In genomic region chr2:233085037-233085838, GRCh38 we compare ENCODE assay signal across 11 cellular contexts. TPM values are rescaled to one million over a fixed set of nuclear protein-coding genes. Genes with fewer than 3 reads are reported as not detected.
DNase-seq lines count a peak whose midpoint lies in the region; ATAC-seq and TF ChIP-seq lines count a peak whose summit lies in the region.
"Had no signal": no experiment of that assay in that cellular context is flagged by ENCODE, and none has a peak within 500 bp of the region (broad histone marks: within the 10 kb centered on the region; RNA-seq: fewer than 3 reads in every experiment).

No MANE protein-coding gene starts in this region.

- H3K4me3 Mint-ChIP-seq in activated naive CD8-positive, alpha-beta T cell treated with anti-CD3 and anti-CD28 coated beads, Interleukin-2, amount 50 U/mL, for 24 hours, result peak overlapping the region; percentile 15

- TF ChIP-seq POLR2A in upper lobe of left lung (IDR thresholded peaks at IDR 0.05), result no peak

- peaks cover 43% of the 10 kb centered on the region for H3K36me3 Mint-ChIP-seq in activated naive CD8-positive, alpha-beta T cell treated with anti-CD3 and anti-CD28 coated beads, Interleukin-2, amount 50 U/mL, for 24 hours (ENCODE audit: low read depth)

- peaks cover 77% of the 10 kb centered on the region for H3K4me1 Mint-ChIP-seq in activated naive CD8-positive, alpha-beta T cell treated with anti-CD3 and anti-CD28 coated beads, Interleukin-2, amount 50 U/mL, for 24 hours

- DNase-seq in left ventricle myocardium inferior (no peak), left ventricle myocardium superior (no peak), mesenteric fat pad (ENCODE audit: low spot score) (peak; percentile 37), upper lobe of left lung (peak in 1 of 2 donors; percentile 15), GM13976 (ENCODE audit: low spot score) (no peak), NOMO-1 treated with dmso at 0.1 percent for 144 hours (lab: John Stamatoyannopoulos, UW; ENCODE audit: unreplicated experiment) (no peak)
- no peak for DNase-seq in activated naive CD8-positive, alpha-beta T cell treated with anti-CD3 and anti-CD28 coated beads, Interleukin-2, amount 50 U/mL, for 24 hours
- DNase-seq: NCI-H774, T1000 had no signal

- H3K27ac Mint-ChIP-seq in activated naive CD8-positive, alpha-beta T cell treated with anti-CD3 and anti-CD28 coated beads, Interleukin-2, amount 50 U/mL, for 24 hours, result peak overlapping the region; percentile 81

- peaks cover 5% of the 10 kb centered on the region for H3K27me3 ChIP-seq in left ventricle myocardium inferior (ENCODE audit: low read depth)
- no peaks in the 10 kb centered on the region for H3K27me3 ChIP-seq in upper lobe of left lung

- H3K4me1 ChIP-seq in left ventricle myocardium inferior (peaks cover 45% of the 10 kb centered on the region), upper lobe of left lung (peaks cover 66 to 72% (median 68%) of the 10 kb centered on the region in 4 donors)

- intact Hi-C loops in left ventricle myocardium inferior (cut with micrococcal nuclease), result no loop called here
- intact Hi-C loops in left ventricle myocardium superior (cut with micrococcal nuclease), result no loop called here

- WGBS in upper lobe of left lung, 2 donors, result 73 to 78% methylated on average over 13 of the region's 13 CpGs

- H3K27me3 Mint-ChIP-seq in activated naive CD8-positive, alpha-beta T cell treated with anti-CD3 and anti-CD28 coated beads, Interleukin-2, amount 50 U/mL, for 24 hours, result no peaks in the 10 kb centered on the region

- in situ Hi-C loops in GM13976 (cut with MboI; ENCODE audit: low sequenced_read_pairs, unreplicated experiment), result no loop called here

- TF ChIP-seq CTCF in left ventricle myocardium inferior (IDR thresholded peaks at IDR 0.05; ENCODE audit: borderline replicate concordance) (no peak), upper lobe of left lung (IDR thresholded peaks at IDR 0.05) (no peak), GM13976 (IDR thresholded peaks at IDR 0.05; ENCODE audit: borderline replicate concordance, control extremely low read depth, extremely low read depth, insufficient read depth, missing control alignments) (no peak)

- no peak for TF ChIP-seq EP300 in upper lobe of left lung (IDR thresholded peaks at IDR 0.05)

- H3K36me3 ChIP-seq in left ventricle myocardium inferior (no peaks in the 10 kb centered on the region), upper lobe of left lung (no peaks in the 10 kb centered on the region)

- H3K27ac ChIP-seq in left ventricle myocardium inferior (replicated peaks) (peak overlapping the region; percentile 90), upper lobe of left lung (peak overlapping the region; percentile 84 to 95 (median 86))

- H3K4me3 ChIP-seq in left ventricle myocardium inferior, result no peak overlapping the region
- no peak overlapping the region for H3K4me3 ChIP-seq in upper lobe of left lung

- H3K9me3 ChIP-seq in left ventricle myocardium inferior (replicated peaks), result no peaks in the 10 kb centered on the region
- no peaks in the 10 kb centered on the region for H3K9me3 ChIP-seq in upper lobe of left lung

- H3K9me3 Mint-ChIP-seq in activated naive CD8-positive, alpha-beta T cell treated with anti-CD3 and anti-CD28 coated beads, Interleukin-2, amount 50 U/mL, for 24 hours, result no peaks in the 10 kb centered on the region

- ATAC-seq in left ventricle myocardium superior (no peak), upper lobe of left lung (ENCODE audit: low FRiP score in 2 of 2) (no peak), GM21576 (IDR thresholded peaks at IDR 0.05; ENCODE audit: unreplicated experiment) (no peak)
- ATAC-seq in activated naive CD8-positive, alpha-beta T cell treated with anti-CD3 and anti-CD28 coated beads, Interleukin-2, amount 50 U/mL, for 24 hours, result no peak

RNA-seq across cellular contexts. Expression of gene INPP5D, which starts 25.1 kb away (rescaled TPM):
- total RNA-seq in left ventricle myocardium inferior (4.9 TPM), left ventricle myocardium superior (5.8 TPM), mesenteric fat pad (28.8 TPM), upper lobe of left lung (100 to 1,000 TPM in 1 of 6 donors, 10 to 100 TPM in 5; 17.6 to 243 (median 31.7) TPM)

RNA-seq across cellular contexts. Expression of gene NEU2, which starts 52.8 kb away (rescaled TPM):
- not detected for total RNA-seq in left ventricle myocardium inferior
- total RNA-seq in left ventricle myocardium superior, result not detected
- total RNA-seq in mesenteric fat pad, result not detected
- total RNA-seq in upper lobe of left lung, result not detected
- total RNA-seq: osteocyte had no signal
